ENCODE assay signal across 24 cellular contexts in the genomic region with DNA sequence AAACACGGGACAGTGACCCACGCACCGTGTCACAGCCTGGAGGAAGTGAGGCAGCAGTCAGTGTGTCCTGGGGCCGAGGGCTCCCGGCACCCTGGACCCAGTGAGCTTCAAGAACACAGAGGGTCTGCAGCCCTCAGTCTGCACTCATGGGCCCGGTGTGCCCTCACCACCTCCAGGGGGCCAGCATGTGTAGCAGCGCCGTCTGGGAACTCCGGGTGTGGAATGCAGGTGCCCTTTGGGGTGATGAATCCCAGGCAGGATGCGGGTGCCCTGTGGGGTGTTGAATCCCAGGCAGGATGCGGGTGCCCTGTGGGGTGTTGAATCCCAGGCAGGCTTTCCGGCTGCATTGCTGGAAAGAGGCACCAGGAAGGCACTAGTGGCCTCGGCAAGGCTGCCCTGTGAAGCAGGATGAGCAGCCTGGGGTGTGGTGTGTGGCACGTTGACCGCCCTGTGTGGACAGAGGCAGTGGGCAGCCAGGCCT.
"Had no signal": no experiment of that assay in that cellular context is flagged by ENCODE, and none has a peak within 500 bp of the region (broad histone marks: within the 10 kb centered on the region; RNA-seq: fewer than 3 reads in every experiment).

No MANE protein-coding gene starts in this region.

- H3K27ac Mint-ChIP-seq: naive thymus-derived CD8-positive, alpha-beta T cell; stimulated activated memory B cell treated with anti-CD40 and anti-IgM and Interleukin-4, amounts not matched to agents 10 μg/mL and 1 μg/mL and 100 μg/mL, for 72 hours; stimulated activated naive CD8-positive, alpha-beta T cell treated with anti-CD3 and anti-CD28 coated beads, Interleukin-15, amount 100 ng/mL, for 72 hours had no signal

- H3K4me3 ChIP-seq: coronary artery, heart left ventricle, mucosa of descending colon, neural progenitor cell, pancreas, prostate gland, spleen, thoracic aorta had no signal

- FAIRE-seq: frontal cortex, pancreas, urothelium cell line had no signal

- H3K9ac ChIP-seq: neural progenitor cell had no signal

- ATAC-seq: heart left ventricle; left colon; mucosa of descending colon; naive thymus-derived CD8-positive, alpha-beta T cell; sciatic nerve; stimulated activated memory B cell treated with anti-CD40 and anti-IgM and Interleukin-4, amounts not matched to agents 10 μg/mL and 1 μg/mL and 100 μg/mL, for 72 hours; stimulated activated naive CD8-positive, alpha-beta T cell treated with anti-CD3 and anti-CD28 coated beads, Interleukin-15, amount 100 ng/mL, for 72 hours had no signal

- H2AFZ ChIP-seq: neural progenitor cell had no signal

- H3K36me3 Mint-ChIP-seq: naive thymus-derived CD8-positive, alpha-beta T cell; neural progenitor cell; stimulated activated memory B cell treated with anti-CD40 and anti-IgM and Interleukin-4, amounts not matched to agents 10 μg/mL and 1 μg/mL and 100 μg/mL, for 72 hours had no signal

- H3K9me3 ChIP-seq: heart left ventricle, mucosa of descending colon, pancreas, prostate gland, spleen, thoracic aorta had no signal

- DNase-seq: effector CD4-positive, alpha-beta T cell; heart left ventricle; hippocampal formation; left colon; mammary epithelial cell; mucosa of descending colon; naive thymus-derived CD8-positive, alpha-beta T cell; occipital lobe; retina; spleen; stimulated activated CD4-positive, alpha-beta T cell treated with anti-CD3 and anti-CD28 coated beads, Interleukin-15, amount 100 ng/mL, for 24 hours; stimulated activated CD4-positive, alpha-beta T cell treated with anti-CD3 and anti-CD28 coated beads, Interleukin-1b, Interleukin-23, amount 100 ng/mL, for 48 hours; stimulated activated CD4-positive, alpha-beta T cell treated with anti-CD3 and anti-CD28 coated beads, Interleukin-4, amount 100 ng/mL, for 24 hours; stimulated activated naive CD8-positive, alpha-beta T cell treated with anti-CD3 and anti-CD28 coated beads, Interleukin-15, amount 100 ng/mL, for 72 hours; trophoblast cell had no signal

- H3K4me1 Mint-ChIP-seq: naive thymus-derived CD8-positive, alpha-beta T cell; stimulated activated memory B cell treated with anti-CD40 and anti-IgM and Interleukin-4, amounts not matched to agents 10 μg/mL and 1 μg/mL and 100 μg/mL, for 72 hours; stimulated activated naive CD8-positive, alpha-beta T cell treated with anti-CD3 and anti-CD28 coated beads, Interleukin-15, amount 100 ng/mL, for 72 hours had no signal

- H3K4me3 Mint-ChIP-seq: naive thymus-derived CD8-positive, alpha-beta T cell; neural progenitor cell; stimulated activated memory B cell treated with anti-CD40 and anti-IgM and Interleukin-4, amounts not matched to agents 10 μg/mL and 1 μg/mL and 100 μg/mL, for 72 hours; stimulated activated naive CD8-positive, alpha-beta T cell treated with anti-CD3 and anti-CD28 coated beads, Interleukin-15, amount 100 ng/mL, for 72 hours had no signal

- H3K9me3 Mint-ChIP-seq: naive thymus-derived CD8-positive, alpha-beta T cell; neural progenitor cell; stimulated activated memory B cell treated with anti-CD40 and anti-IgM and Interleukin-4, amounts not matched to agents 10 μg/mL and 1 μg/mL and 100 μg/mL, for 72 hours; stimulated activated naive CD8-positive, alpha-beta T cell treated with anti-CD3 and anti-CD28 coated beads, Interleukin-15, amount 100 ng/mL, for 72 hours had no signal

- H3K4me1 ChIP-seq: heart left ventricle, pancreas, prostate gland, spleen had no signal

- H3K36me3 ChIP-seq: heart left ventricle, neural progenitor cell, pancreas, prostate gland, spleen, thoracic aorta had no signal

- H3K27ac ChIP-seq: coronary artery, heart left ventricle, neural progenitor cell, pancreas, prostate gland, spleen, thoracic aorta had no signal

- H3K27me3 ChIP-seq: neural progenitor cell, pancreas had no signal
